In the genomic region with DNA sequence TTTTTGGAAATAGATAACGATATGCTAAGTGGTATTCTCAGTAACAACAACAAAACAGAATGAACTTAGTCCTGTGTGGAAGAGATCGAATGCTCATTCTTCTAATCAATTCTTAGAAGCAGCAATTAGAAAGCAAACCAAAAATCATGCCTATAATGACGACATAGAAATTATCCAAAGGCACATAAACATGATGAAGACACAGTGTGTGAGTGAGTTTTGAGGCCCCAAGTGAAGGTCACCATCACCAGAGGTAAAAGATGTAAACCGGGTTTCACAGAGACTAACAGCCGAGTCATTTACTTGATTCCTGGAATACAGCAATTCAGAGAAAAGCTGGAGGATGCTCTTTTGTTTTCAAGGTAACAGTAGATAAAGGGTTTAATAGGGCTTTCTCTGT, we compare ENCODE assay signal across 26 cellular contexts.
"Had no signal": no experiment of that assay in that cellular context is flagged by ENCODE, and none has a peak within 500 bp of the region (broad histone marks: within the 10 kb centered on the region; RNA-seq: fewer than 3 reads in every experiment).

No MANE protein-coding gene starts in this region.

- H3K9me3 Mint-ChIP-seq: activated CD4-positive, alpha-beta T cell treated with anti-CD3 and anti-CD28 coated beads, Interleukin-2, amount 10 ng/mL, durations not matched to agents 24 days and 14 days; activated naive CD4-positive, alpha-beta T cell treated with anti-CD3 and anti-CD28 coated beads, Interleukin-2, amount 50 U/mL, for 24 hours; activated naive CD8-positive, alpha-beta T cell treated with anti-CD3 and anti-CD28 coated beads, Interleukin-2, amount 10 ng/mL, durations not matched to agents 7 days and 5 days; activated T-helper 2 cell treated with anti-CD3 and anti-CD28 coated beads, Interferon-gamma antibody, Interleukin-2, Interleukin-4, amounts not matched to agents 10 μg/mL and 5 μg/mL and 100 μg/mL, durations not matched to agents 14 hours and 24 hours and 36 hours had no signal

- H3K4me1 ChIP-seq: ascending aorta, breast epithelium, SJCRH30 had no signal

- H3K27me3 ChIP-seq: ascending aorta, breast epithelium, MG63, SJCRH30 had no signal

- H3K36me3 ChIP-seq: ascending aorta, breast epithelium, MG63, SJCRH30 had no signal

- H3K4me3 ChIP-seq: ascending aorta, breast epithelium, MG63, SJCRH30 had no signal

- H3K27ac ChIP-seq: ascending aorta, breast epithelium, SJCRH30 had no signal

- H3K36me3 Mint-ChIP-seq: activated naive CD4-positive, alpha-beta T cell treated with anti-CD3 and anti-CD28 coated beads, Interleukin-2, amount 50 U/mL, for 24 hours; activated naive CD8-positive, alpha-beta T cell treated with anti-CD3 and anti-CD28 coated beads, Interleukin-2, amount 10 ng/mL, durations not matched to agents 7 days and 5 days had no signal

- H3K27ac Mint-ChIP-seq: activated CD4-positive, alpha-beta T cell treated with anti-CD3 and anti-CD28 coated beads, Interleukin-2, amount 10 ng/mL, durations not matched to agents 24 days and 14 days; activated CD8-positive, alpha-beta T cell treated with anti-CD3 and anti-CD28 coated beads for 36 hours; activated naive CD4-positive, alpha-beta T cell treated with anti-CD3 and anti-CD28 coated beads, Interleukin-2, amount 50 U/mL, for 24 hours; activated naive CD8-positive, alpha-beta T cell treated with anti-CD3 and anti-CD28 coated beads, Interleukin-2, amount 10 ng/mL, durations not matched to agents 7 days and 5 days; activated T-cell treated with anti-CD3 and anti-CD28 coated beads, Interleukin-2, amount 50 U/mL, for 72 hours; activated T-helper 2 cell treated with anti-CD3 and anti-CD28 coated beads, Interferon-gamma antibody, Interleukin-2, Interleukin-4, amounts not matched to agents 10 μg/mL and 5 μg/mL and 100 μg/mL, durations not matched to agents 14 hours and 24 hours and 36 hours had no signal

- H3K4me3 Mint-ChIP-seq: activated CD4-positive, alpha-beta T cell treated with anti-CD3 and anti-CD28 coated beads, Interleukin-2, amount 10 ng/mL, durations not matched to agents 24 days and 14 days; activated CD8-positive, alpha-beta T cell treated with anti-CD3 and anti-CD28 coated beads for 36 hours; activated naive CD4-positive, alpha-beta T cell treated with anti-CD3 and anti-CD28 coated beads, Interleukin-2, amount 50 U/mL, for 24 hours; activated naive CD8-positive, alpha-beta T cell treated with anti-CD3 and anti-CD28 coated beads, Interleukin-2, amount 10 ng/mL, durations not matched to agents 7 days and 5 days; activated T-cell treated with anti-CD3 and anti-CD28 coated beads, Interleukin-2, amount 50 U/mL, for 72 hours had no signal

- ATAC-seq: activated CD8-positive, alpha-beta T cell treated with anti-CD3 and anti-CD28 coated beads for 36 hours; activated T-cell treated with anti-CD3 and anti-CD28 coated beads, Interleukin-2, amount 50 U/mL, for 72 hours; Panc1 had no signal

- H3K9me3 ChIP-seq: ascending aorta, breast epithelium, MG63, SJCRH30 had no signal

- DNase-seq: activated CD4-positive, alpha-beta T cell treated with anti-CD3 and anti-CD28 coated beads, Interleukin-2, amount 10 ng/mL, durations not matched to agents 24 days and 14 days; activated CD4-positive, alpha-beta T cell treated with anti-CD3 and anti-CD28 coated beads, Interleukin-2, amount 50 U/mL, for 4 hours; activated CD8-positive, alpha-beta T cell treated with anti-CD3 and anti-CD28 coated beads for 36 hours; activated gamma-delta T cell; activated naive CD4-positive, alpha-beta T cell treated with Interleukin-2 at 50 U/mL for 16 hours; activated naive CD8-positive, alpha-beta T cell treated with anti-CD3 and anti-CD28 coated beads, Interleukin-2, amount 10 ng/mL, durations not matched to agents 7 days and 5 days; activated T-cell treated with anti-CD3 and anti-CD28 coated beads, Interleukin-2, amount 50 U/mL, for 1 hour; activated T-cell treated with anti-CD3 and anti-CD28 coated beads, Interleukin-2, amount 50 U/mL, for 72 hours; amygdala; Kasumi-1; KG1; MG63; NCI-H1436; NCI-H1694; NCI-H2029; NCI-H524 treated with DMSO at 0.1 percent for 48 hours; SHP77; SJCRH30; SW 1271; T-helper 1 cell; T1000 had no signal

- H3K27me3 Mint-ChIP-seq: activated CD4-positive, alpha-beta T cell treated with anti-CD3 and anti-CD28 coated beads, Interleukin-2, amount 10 ng/mL, durations not matched to agents 24 days and 14 days; activated CD8-positive, alpha-beta T cell treated with anti-CD3 and anti-CD28 coated beads for 36 hours; activated naive CD4-positive, alpha-beta T cell treated with anti-CD3 and anti-CD28 coated beads, Interleukin-2, amount 50 U/mL, for 24 hours; activated naive CD8-positive, alpha-beta T cell treated with anti-CD3 and anti-CD28 coated beads, Interleukin-2, amount 10 ng/mL, durations not matched to agents 7 days and 5 days had no signal

- H3K4me1 Mint-ChIP-seq: activated CD4-positive, alpha-beta T cell treated with anti-CD3 and anti-CD28 coated beads, Interleukin-2, amount 10 ng/mL, durations not matched to agents 24 days and 14 days; activated naive CD4-positive, alpha-beta T cell treated with anti-CD3 and anti-CD28 coated beads, Interleukin-2, amount 50 U/mL, for 24 hours; activated naive CD8-positive, alpha-beta T cell treated with anti-CD3 and anti-CD28 coated beads, Interleukin-2, amount 10 ng/mL, durations not matched to agents 7 days and 5 days had no signal
